8 cellular contexts compared by ENCODE assay signal in genomic region chr9:68241683-68242082, GRCh38. TPM values are rescaled to one million over a fixed set of nuclear protein-coding genes. Genes with fewer than 3 reads are reported as not detected.
DNase-seq lines count a peak whose midpoint lies in the region; ATAC-seq and TF ChIP-seq lines count a peak whose summit lies in the region.
"Not testable (repeated sequence)": the region's sequence is repeated elsewhere in the genome, so short reads cannot be mapped to it uniquely, and the experiment has no call there.

TSS of gene ZNG1C (plus strand) at chr9:68241983. CDS start at chr9:68242032, 49 bp downstream.

- not testable (repeated sequence) for H3K9me3 ChIP-seq in AG04450 (ENCODE audit: control insufficient read depth, insufficient read depth, low read length); esophagus squamous epithelium; spleen

- not testable (repeated sequence) for TF ChIP-seq CTCF in AG04450 (IDR thresholded peaks at IDR 0.05; ENCODE audit: low read depth, low read length); brain (conservative IDR thresholded peaks at IDR 0.05); esophagus squamous epithelium (IDR thresholded peaks at IDR 0.05); spleen (IDR thresholded peaks at IDR 0.05 in 8 of 11, conservative IDR thresholded peaks at IDR 0.05 in 3 of 11)

- H3K9me3 Mint-ChIP-seq in IgD-negative memory B cell; activated CD4-positive, alpha-beta T cell treated with anti-CD3 and anti-CD28 coated beads for 36 hours (ENCODE audit: low read depth); brain; natural killer cell treated with Interleukin-12 subunit alpha and Interleukin-12 subunit beta and Interleukin-15 and Interleukin-18, amount 100 ng/mL, for 72 hours: not testable (repeated sequence)

- H3K4me3 ChIP-seq in AG04450 (ENCODE audit: low read depth, low read length); esophagus squamous epithelium; spleen: not testable (repeated sequence)

- not testable (repeated sequence) for H3K4me1 Mint-ChIP-seq in IgD-negative memory B cell; activated CD4-positive, alpha-beta T cell treated with anti-CD3 and anti-CD28 coated beads for 36 hours; brain; natural killer cell treated with Interleukin-12 subunit alpha and Interleukin-12 subunit beta and Interleukin-15 and Interleukin-18, amount 100 ng/mL, for 72 hours (ENCODE audit: low read depth in 2 of 2)

- POLR2A ChIA-PET in AG04450 (lab: Yijun Ruan, JAX); activated CD4-positive, alpha-beta T cell treated with anti-CD3 and anti-CD28 coated beads for 36 hours (lab: Charles Lee): not testable (repeated sequence)

- not testable (repeated sequence) for H3K27ac ChIP-seq in AG04450 (ENCODE audit: low read depth, low read length); esophagus squamous epithelium; spleen

- not testable (repeated sequence) for H3K4me1 ChIP-seq in esophagus squamous epithelium, spleen

- intact Hi-C loops in activated CD4-positive, alpha-beta T cell treated with anti-CD3 and anti-CD28 coated beads for 36 hours (cut with DNase I, micrococcal nuclease); esophagus squamous epithelium (cut with DNase I); spleen (cut with DNase I; ENCODE audit: low total_unique reads): not testable (repeated sequence)

- not testable (repeated sequence) for H3K27me3 ChIP-seq in AG04450 (ENCODE audit: control insufficient read depth, insufficient read depth, low read length); esophagus squamous epithelium; spleen (replicated peaks in 1 of 7)

- ATAC-seq in activated CD4-positive, alpha-beta T cell treated with anti-CD3 and anti-CD28 coated beads for 36 hours; left lobe of liver; natural killer cell treated with Interleukin-12 subunit alpha and Interleukin-12 subunit beta and Interleukin-15 and Interleukin-18, amount 100 ng/mL, for 72 hours: not testable (repeated sequence)

- not testable (repeated sequence) for H3K27me3 Mint-ChIP-seq in IgD-negative memory B cell; activated CD4-positive, alpha-beta T cell treated with anti-CD3 and anti-CD28 coated beads for 36 hours; brain; natural killer cell treated with Interleukin-12 subunit alpha and Interleukin-12 subunit beta and Interleukin-15 and Interleukin-18, amount 100 ng/mL, for 72 hours

- TF ChIP-seq POLR2A in esophagus squamous epithelium (IDR thresholded peaks at IDR 0.05); spleen (IDR thresholded peaks at IDR 0.05): not testable (repeated sequence)

- CTCF ChIA-PET in AG04450 (lab: Charles Lee); activated CD4-positive, alpha-beta T cell treated with anti-CD3 and anti-CD28 coated beads for 36 hours (lab: Charles Lee): not testable (repeated sequence)

- H3K36me3 ChIP-seq in esophagus squamous epithelium, spleen: not testable (repeated sequence)

- H3K4me3 Mint-ChIP-seq in IgD-negative memory B cell; activated CD4-positive, alpha-beta T cell treated with anti-CD3 and anti-CD28 coated beads for 36 hours; brain; natural killer cell treated with Interleukin-12 subunit alpha and Interleukin-12 subunit beta and Interleukin-15 and Interleukin-18, amount 100 ng/mL, for 72 hours: not testable (repeated sequence)

- not testable (repeated sequence) for DNase-seq in AG04450 (ENCODE audit: low read depth, low spot score); activated CD4-positive, alpha-beta T cell treated with anti-CD3 and anti-CD28 coated beads for 36 hours; esophagus squamous epithelium (lab: John Stamatoyannopoulos, UW); left lobe of liver (ENCODE audit: low spot score); natural killer cell treated with Interleukin-12 subunit alpha and Interleukin-12 subunit beta and Interleukin-15 and Interleukin-18, amount 100 ng/mL, for 72 hours (ENCODE audit: low spot score); spleen

- H3K27ac Mint-ChIP-seq in IgD-negative memory B cell; activated CD4-positive, alpha-beta T cell treated with anti-CD3 and anti-CD28 coated beads for 36 hours; brain; natural killer cell treated with Interleukin-12 subunit alpha and Interleukin-12 subunit beta and Interleukin-15 and Interleukin-18, amount 100 ng/mL, for 72 hours: not testable (repeated sequence)

- WGBS in esophagus squamous epithelium, 2 donors, result no CpG with 5 or more reads among the region's 32 CpGs
- no CpG with 5 or more reads among the region's 32 CpGs for WGBS in spleen, 5 donors

- not testable (repeated sequence) for H3K36me3 Mint-ChIP-seq in IgD-negative memory B cell; activated CD4-positive, alpha-beta T cell treated with anti-CD3 and anti-CD28 coated beads for 36 hours (ENCODE audit: low read depth); brain; natural killer cell treated with Interleukin-12 subunit alpha and Interleukin-12 subunit beta and Interleukin-15 and Interleukin-18, amount 100 ng/mL, for 72 hours

RNA-seq across cellular contexts. Expression of gene ZNG1C, which starts in this region (rescaled TPM):
- 17.8 and 25.0 TPM in 2 replicates for polyA plus RNA-seq in AG04450 (2011; rRNA removed)
- 45.7 and 55.9 TPM in 2 replicates for polyA minus RNA-seq in AG04450 (2011; rRNA and poly(A)+ RNA removed)
- polyA plus RNA-seq in IgD-negative memory B cell, result 41.2 TPM
- total RNA-seq in activated CD4-positive, alpha-beta T cell treated with anti-CD3 and anti-CD28 coated beads for 36 hours, result 10 to 100 TPM; 33.0 to 37.3 TPM
- polyA plus RNA-seq in brain (ENCODE audit: insufficient read depth, low read depth, low replicate concordance), result 20.0 TPM
- total RNA-seq in esophagus squamous epithelium, result 10 to 100 TPM; 10.5 to 41.2 (median 22.6) TPM
- 17.3 TPM for total RNA-seq in left lobe of liver
- 10 to 100 TPM; 23.6 to 77.0 TPM for total RNA-seq in natural killer cell treated with Interleukin-12 subunit alpha and Interleukin-12 subunit beta and Interleukin-15 and Interleukin-18, amount 100 ng/mL, for 72 hours
- 10 to 100 TPM; 31.1 to 65.3 (median 34.8) TPM for total RNA-seq in spleen
- polyA plus RNA-seq in spleen, result 10 to 100 TPM; 10.1 to 15.6 (median 14.1) TPM
